In genomic region chr18:25921677-25922421, GRCh38 we compare ENCODE assay signal across 8 cellular contexts.
A peak's percentile ranks its signal among the peaks of the same experiment; 100 is the strongest.
DNase-seq lines count a peak whose midpoint lies in the region; ATAC-seq and TF ChIP-seq lines count a peak whose summit lies in the region.

No MANE protein-coding gene starts in this region.

- H3K4me1 Mint-ChIP-seq in activated CD8-positive, alpha-beta T cell treated with anti-CD3 and anti-CD28 coated beads, Interleukin-2, amount 10 ng/mL, durations not matched to agents 7 days and 5 days (ENCODE audit: low read depth), result no peaks in the 10 kb centered on the region

- TF ChIP-seq CTCF in left ventricle myocardium inferior (IDR thresholded peaks at IDR 0.05; ENCODE audit: borderline replicate concordance) (peak; percentile 54), foreskin keratinocyte (conservative IDR thresholded peaks at IDR 0.05) (peak; percentile 60)

- no peaks in the 10 kb centered on the region for H3K9me3 Mint-ChIP-seq in activated CD8-positive, alpha-beta T cell treated with anti-CD3 and anti-CD28 coated beads, Interleukin-2, amount 10 ng/mL, durations not matched to agents 7 days and 5 days (ENCODE audit: insufficient read depth)

- H3K4me1 ChIP-seq in left ventricle myocardium inferior (no peaks in the 10 kb centered on the region), foreskin keratinocyte (no peaks in the 10 kb centered on the region)

- H3K27ac ChIP-seq in left ventricle myocardium inferior (replicated peaks) (no peak overlapping the region), foreskin keratinocyte (no peak overlapping the region)

- H3K9me3 ChIP-seq in left ventricle myocardium inferior (replicated peaks), result no peaks in the 10 kb centered on the region

- H3K27me3 ChIP-seq in left ventricle myocardium inferior (ENCODE audit: low read depth), result peaks cover 16% of the 10 kb centered on the region
- no peaks in the 10 kb centered on the region for H3K27me3 ChIP-seq in foreskin keratinocyte

- CTCF ChIA-PET in activated CD8-positive, alpha-beta T cell treated with anti-CD3 and anti-CD28 coated beads, Interleukin-2, amount 10 ng/mL, durations not matched to agents 7 days and 5 days (lab: Charles Lee), result interaction anchor here (0.7 to 1.2 kb wide), 7 partner anchors 8 to 413 kb away, joined by 3 to 6 read pairs (median 3); no protein-coding TSS in a partner anchor

- H3K4me3 ChIP-seq in left ventricle myocardium inferior, result no peak overlapping the region

- H3K36me3 Mint-ChIP-seq in activated CD8-positive, alpha-beta T cell treated with anti-CD3 and anti-CD28 coated beads, Interleukin-2, amount 10 ng/mL, durations not matched to agents 7 days and 5 days (ENCODE audit: low read depth), result no peaks in the 10 kb centered on the region

- H3K4me3 Mint-ChIP-seq in activated CD8-positive, alpha-beta T cell treated with anti-CD3 and anti-CD28 coated beads, Interleukin-2, amount 10 ng/mL, durations not matched to agents 7 days and 5 days, result no peak overlapping the region

- POLR2A ChIA-PET in activated CD8-positive, alpha-beta T cell treated with anti-CD3 and anti-CD28 coated beads, Interleukin-2, amount 10 ng/mL, durations not matched to agents 7 days and 5 days (lab: Charles Lee), result no interaction called here

- no peak overlapping the region for H3K27ac Mint-ChIP-seq in activated CD8-positive, alpha-beta T cell treated with anti-CD3 and anti-CD28 coated beads, Interleukin-2, amount 10 ng/mL, durations not matched to agents 7 days and 5 days

- ATAC-seq in left ventricle myocardium superior (no peak), HG02642 (IDR thresholded peaks at IDR 0.05; ENCODE audit: poor library complexity, unreplicated experiment) (peak; percentile 82), foreskin keratinocyte (peak; percentile 57)
- peak; percentile 58 for ATAC-seq in activated CD8-positive, alpha-beta T cell treated with anti-CD3 and anti-CD28 coated beads, Interleukin-2, amount 10 ng/mL, durations not matched to agents 7 days and 5 days

- H3K36me3 ChIP-seq in left ventricle myocardium inferior, result no peaks in the 10 kb centered on the region

- H3K27me3 Mint-ChIP-seq in activated CD8-positive, alpha-beta T cell treated with anti-CD3 and anti-CD28 coated beads, Interleukin-2, amount 10 ng/mL, durations not matched to agents 7 days and 5 days (ENCODE audit: low read depth), result peaks cover 2% of the 10 kb centered on the region

- intact Hi-C loops in left ventricle myocardium inferior (cut with micrococcal nuclease), result no loop called here
- intact Hi-C loops in left ventricle myocardium superior (cut with micrococcal nuclease), result no loop called here

- no peak for DNase-seq in left ventricle myocardium inferior
- no peak for DNase-seq in left ventricle myocardium superior
- DNase-seq in NCI-H2227 treated with DMSO at 0.1 percent for 48 hours (lab: John Stamatoyannopoulos, UW), result peak; percentile 21
- DNase-seq in activated CD8-positive, alpha-beta T cell treated with anti-CD3 and anti-CD28 coated beads, Interleukin-2, amount 10 ng/mL, durations not matched to agents 7 days and 5 days, result peak; percentile 58
- DNase-seq in foreskin keratinocyte, result peak in 1 of 2 donors; percentile 12
- DNase-seq in stimulated activated CD4-positive, alpha-beta T cell treated with anti-CD3 and anti-CD28 coated beads, Interleukin-4, amount 100 ng/mL, for 4 hours, result peak; percentile 4
- no peak for DNase-seq in NK-92 treated with Interleukin-12 subunit alpha and Interleukin-12 subunit beta, amount 100 ng/mL, for 24 hours (lab: John Stamatoyannopoulos, UW)

Comparison
In these comparisons a context has a peak if more than half of its experiments do, and no peak if none do; other contexts are left out.
1. DNase-seq: peak in NCI-H2227 treated with DMSO at 0.1 percent for 48 hours (single experiment), activated CD8-positive, alpha-beta T cell treated with anti-CD3 and anti-CD28 coated beads, Interleukin-2, amount 10 ng/mL, durations not matched to agents 7 days and 5 days (single experiment) and stimulated activated CD4-positive, alpha-beta T cell treated with anti-CD3 and anti-CD28 coated beads, Interleukin-4, amount 100 ng/mL, for 4 hours (2 of 2); none in left ventricle myocardium inferior (single experiment), left ventricle myocardium superior (single experiment) and NK-92 treated with Interleukin-12 subunit alpha and Interleukin-12 subunit beta, amount 100 ng/mL, for 24 hours (single experiment).